ENCODE assay signal across 8 cellular contexts in the genomic region with DNA sequence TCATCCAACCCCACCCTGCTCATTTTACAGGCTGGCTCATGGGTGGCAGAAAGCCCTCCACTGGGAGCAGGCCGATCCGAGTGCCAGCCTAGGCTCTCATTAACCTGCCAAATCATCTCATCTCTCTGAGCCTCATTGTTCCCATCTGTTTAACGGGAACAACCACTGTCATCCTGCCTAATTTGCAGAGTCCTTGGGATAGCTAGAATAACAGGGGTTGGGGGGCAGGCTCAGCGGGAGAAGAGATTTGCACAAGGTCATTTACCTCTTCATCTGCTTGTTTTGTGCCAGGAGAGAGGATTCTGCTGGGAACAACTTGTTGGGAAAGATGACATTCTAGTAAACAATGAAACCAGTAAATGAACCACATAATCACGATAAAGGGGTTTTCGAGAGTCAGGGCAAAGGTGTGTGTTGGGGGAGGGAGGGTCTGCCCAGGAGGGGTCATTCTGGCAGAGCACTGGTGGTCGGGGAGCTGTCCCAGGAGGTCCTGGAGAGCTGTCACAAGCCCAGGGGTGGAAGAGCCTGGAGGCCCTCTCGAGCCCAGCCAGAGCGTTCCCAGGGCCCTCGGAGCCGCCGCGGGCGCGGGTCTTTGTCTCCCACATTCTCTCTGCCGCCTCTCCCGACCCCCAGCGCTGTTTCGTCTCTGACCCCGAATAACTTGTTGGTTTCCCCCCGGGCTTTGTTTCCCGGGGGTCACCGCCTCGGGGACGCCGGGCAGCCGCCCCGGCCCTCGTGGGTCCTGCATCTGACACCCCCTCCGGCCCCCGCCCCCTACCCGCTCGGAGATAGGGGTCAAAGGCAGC. TPM values are rescaled to one million over a fixed set of nuclear protein-coding genes. Genes with fewer than 3 reads are reported as not detected.
A peak's percentile ranks its signal among the peaks of the same experiment; 100 is the strongest.
DNase-seq lines count a peak whose midpoint lies in the region; TF ChIP-seq lines count a peak whose summit lies in the region.

No MANE protein-coding gene starts in this region.

- no peaks in the 10 kb centered on the region for H3K27me3 ChIP-seq in GM23248 (replicated peaks; ENCODE audit: insufficient read depth)
- no peaks in the 10 kb centered on the region for H3K27me3 ChIP-seq in SJCRH30
- H3K27me3 ChIP-seq in rectal smooth muscle tissue (ENCODE audit: control insufficient read depth, insufficient read depth, low read length): no peaks in the 10 kb centered on the region

- no peaks in the 10 kb centered on the region for H3K36me3 ChIP-seq in GM23248 (ENCODE audit: low read depth)
- H3K36me3 ChIP-seq in SJCRH30: peaks cover 2% of the 10 kb centered on the region; the same call in 1 of the 2 replicates
- no peaks in the 10 kb centered on the region for H3K36me3 ChIP-seq in rectal smooth muscle tissue (ENCODE audit: control insufficient read depth, insufficient read depth, low read length)

- H3K4me1 ChIP-seq in GM23248 (ENCODE audit: insufficient read depth) (peaks cover 31% of the 10 kb centered on the region), SJCRH30 (peaks cover 19% of the 10 kb centered on the region; the same call in 1 of the 2 replicates), rectal smooth muscle tissue (ENCODE audit: control insufficient read depth, insufficient read depth, low read length) (peaks cover 29% of the 10 kb centered on the region)

- peaks cover 54% of the 10 kb centered on the region for H3K79me2 ChIP-seq in GM23248 (ENCODE audit: insufficient read depth)

- peak overlapping the region; percentile 80 for H3K4me3 ChIP-seq in GM23248
- peak overlapping the region; percentile 99 for H3K4me3 ChIP-seq in SJCRH30
- peak overlapping the region; percentile 74 for H3K4me3 ChIP-seq in fibroblast of mammary gland (ENCODE audit: control insufficient read depth, low read depth, low read length)
- H3K4me3 ChIP-seq in rectal smooth muscle tissue (ENCODE audit: low read length): peak overlapping the region; percentile 88

- H3K4me2 ChIP-seq in GM23248 (ENCODE audit: unreplicated experiment): peak overlapping the region; percentile 63

- in situ Hi-C loops in GM23248 (cut with MboI): no loop called here

- H4K20me1 ChIP-seq in GM23248 (ENCODE audit: insufficient read depth): no peaks in the 10 kb centered on the region

- H3K9me2 ChIP-seq in GM23248 (ENCODE audit: insufficient read depth): no peaks in the 10 kb centered on the region

- H2AFZ ChIP-seq in GM23248: peak overlapping the region; percentile 65

- WGBS in GM23248 (ENCODE audit: low coverage in 1 of 2, low lambda C conversion rate in 2 of 2, missing lambda C conversion rate in 2 of 2), 2 experiments: 12 to 21% methylated on average over 19 to 33 of the region's 33 CpGs

- H3K9me3 ChIP-seq in GM23248 (ENCODE audit: low read depth) (no peaks in the 10 kb centered on the region), SJCRH30 (replicated peaks) (no peaks in the 10 kb centered on the region)

- TF ChIP-seq CTCF in fibroblast of mammary gland (conservative IDR thresholded peaks at IDR 0.05; ENCODE audit: control insufficient read depth, insufficient read depth, low read depth, low read length): no peak

- DNase-seq in GM23248 (peak; percentile 38), SJCRH30 (peak; percentile 67 to 82), fibroblast of mammary gland (ENCODE audit: low read depth) (no peak), OCI-M2 (lab: John Stamatoyannopoulos, UW; ENCODE audit: unreplicated experiment) (no peak), NCI-H1930 (lab: John Stamatoyannopoulos, UW) (no peak), HK-2 (ENCODE audit: unreplicated experiment) (no peak)
- no peak for DNase-seq in activated CD4-positive, alpha-beta T cell treated with anti-CD3 and anti-CD28 coated beads, Interleukin-2, amount 50 U/mL, for 4 hours

- peak overlapping the region; percentile 88 for H3K27ac ChIP-seq in GM23248
- H3K27ac ChIP-seq in SJCRH30: peak overlapping the region; percentile 82
- H3K27ac ChIP-seq in rectal smooth muscle tissue (ENCODE audit: low read depth, low read length): peak overlapping the region; percentile 49

- H3K9ac ChIP-seq in GM23248 (peak overlapping the region; percentile 93), rectal smooth muscle tissue (ENCODE audit: low read length) (peak overlapping the region; percentile 32)

- H3F3A ChIP-seq in GM23248 (ENCODE audit: insufficient read depth): peaks cover 35% of the 10 kb centered on the region

RNA-seq across cellular contexts. Expression of gene NDST1, which starts 22.8 kb away (rescaled TPM):
- 129 and 159 TPM in 2 replicates for total RNA-seq in GM23248 (2014; rRNA removed; shearing (Covaris generic))
- 39.1 and 41.3 TPM in 2 replicates for polyA plus RNA-seq in GM23248 (2016; fragmentation: Nextera tagmentation; extraction: Ambion mirVana)
- total RNA-seq in SJCRH30 (2014; rRNA removed; shearing (Covaris generic)): 30.0 and 31.4 TPM in 2 replicates

RNA-seq across cellular contexts. Expression of gene RPS14, which starts 35.6 kb away (rescaled TPM):
- 1,694 and 1,749 TPM in 2 replicates for total RNA-seq in GM23248 (2014; rRNA removed; shearing (Covaris generic))
- 1,343 and 1,380 TPM in 2 replicates for polyA plus RNA-seq in GM23248 (2016; fragmentation: Nextera tagmentation; extraction: Ambion mirVana)
- 3,118 and 3,506 TPM in 2 replicates for total RNA-seq in SJCRH30 (2014; rRNA removed; shearing (Covaris generic))

Comparison
In these comparisons a context has a peak if more than half of its experiments do, and no peak if none do; other contexts are left out.
1. DNase-seq: peak in GM23248 (single experiment) and SJCRH30 (2 of 2); none in fibroblast of mammary gland (single experiment), OCI-M2 (single experiment), NCI-H1930 (0 of 2), activated CD4-positive, alpha-beta T cell treated with anti-CD3 and anti-CD28 coated beads, Interleukin-2, amount 50 U/mL, for 4 hours (0 of 2) and HK-2 (single experiment).
2. Peak in every context shown above with its lines, with median percentiles within 50 percentile points of each other: H3K27ac ChIP-seq and H3K4me3 ChIP-seq.